ENCODE assay signal across 25 cellular contexts in genomic region chr18:49795612-49796552, GRCh38. TPM values are rescaled to one million over a fixed set of nuclear protein-coding genes. Genes with fewer than 3 reads are reported as not detected.
DNase-seq lines count a peak whose midpoint lies in the region; FAIRE-seq lines count a peak whose summit lies in the region.
"Had no signal": no experiment of that assay in that cellular context is flagged by ENCODE, and none has a peak within 500 bp of the region (broad histone marks: within the 10 kb centered on the region; RNA-seq: fewer than 3 reads in every experiment).

No MANE protein-coding gene starts in this region.

- CTCF ChIA-PET in activated CD4-positive, alpha-beta memory T cell treated with anti-CD3 and anti-CD28 coated beads, Interleukin-2, amount 10 ng/mL, durations not matched to agents 7 days and 5 days (lab: Charles Lee) = no interaction called here

- 90 to 93% (median 92%) methylated on average over 7 of the region's 7 CpGs for WGBS in small intestine, 3 donors

- H3K9me3 Mint-ChIP-seq in activated naive CD8-positive, alpha-beta T cell treated with anti-CD3 and anti-CD28 coated beads for 36 hours = no peaks in the 10 kb centered on the region
- H3K9me3 Mint-ChIP-seq in activated CD4-positive, alpha-beta memory T cell treated with anti-CD3 and anti-CD28 coated beads, Interleukin-2, amount 10 ng/mL, durations not matched to agents 7 days and 5 days = no peaks in the 10 kb centered on the region
- H3K9me3 Mint-ChIP-seq: stimulated activated naive B cell treated with anti-CD40 and anti-IgM and Interleukin-4, amounts not matched to agents 10 μg/mL and 1 μg/mL and 100 μg/mL, for 72 hours had no signal

- POLR2A ChIA-PET in activated CD4-positive, alpha-beta memory T cell treated with anti-CD3 and anti-CD28 coated beads, Interleukin-2, amount 10 ng/mL, durations not matched to agents 7 days and 5 days (lab: Charles Lee) = no interaction called here

- DNase-seq in DMS53 (lab: John Stamatoyannopoulos, UW) = peak; percentile 41
- DNase-seq in ELR (ENCODE audit: low read depth) = peak; percentile 34
- no peak for DNase-seq in activated naive CD8-positive, alpha-beta T cell treated with anti-CD3 and anti-CD28 coated beads for 36 hours
- no peak for DNase-seq in germinal center (ENCODE audit: low spot score)
- no peak for DNase-seq in small intestine
- DNase-seq in activated CD4-positive, alpha-beta memory T cell treated with anti-CD3 and anti-CD28 coated beads, Interleukin-2, amount 10 ng/mL, durations not matched to agents 7 days and 5 days = no peak
- DNase-seq: EL; glutamatergic neuron; Karpas-422; kidney; MV-4-11; NCI-H1436 treated with DMSO at 0.1 percent for 48 hours; NCI-H2107; NCI-H774; sigmoid colon; stimulated activated naive B cell treated with anti-CD40 and anti-IgM and Interleukin-4, amounts not matched to agents 10 μg/mL and 1 μg/mL and 100 μg/mL, for 72 hours; testis had no signal

- no peak overlapping the region for H3K4me3 ChIP-seq in small intestine (ENCODE audit: low read depth in 1 of 2, low read length in 2 of 2)
- H3K4me3 ChIP-seq: lung, sigmoid colon, testis had no signal

- no peaks in the 10 kb centered on the region for H3K4me1 ChIP-seq in small intestine (ENCODE audit: control insufficient read depth in 2 of 2, insufficient read depth in 1 of 2, low read depth in 1 of 2, low read length in 1 of 2)
- H3K4me1 ChIP-seq: sigmoid colon, testis had no signal

- peak overlapping the region; percentile 49 for H3K27ac Mint-ChIP-seq in activated naive CD8-positive, alpha-beta T cell treated with anti-CD3 and anti-CD28 coated beads for 36 hours
- no peak overlapping the region for H3K27ac Mint-ChIP-seq in activated CD4-positive, alpha-beta memory T cell treated with anti-CD3 and anti-CD28 coated beads, Interleukin-2, amount 10 ng/mL, durations not matched to agents 7 days and 5 days
- H3K27ac Mint-ChIP-seq: activated naive CD8-positive, alpha-beta T cell; CD14-positive monocyte; stimulated activated naive B cell treated with anti-CD40 and anti-IgM and Interleukin-4, amounts not matched to agents 10 μg/mL and 1 μg/mL and 100 μg/mL, for 72 hours had no signal

- no peak overlapping the region for H3K4me3 Mint-ChIP-seq in activated naive CD8-positive, alpha-beta T cell treated with anti-CD3 and anti-CD28 coated beads for 36 hours
- H3K4me3 Mint-ChIP-seq in activated CD4-positive, alpha-beta memory T cell treated with anti-CD3 and anti-CD28 coated beads, Interleukin-2, amount 10 ng/mL, durations not matched to agents 7 days and 5 days = no peak overlapping the region
- H3K4me3 Mint-ChIP-seq: activated naive CD8-positive, alpha-beta T cell; CD14-positive monocyte; stimulated activated naive B cell treated with anti-CD40 and anti-IgM and Interleukin-4, amounts not matched to agents 10 μg/mL and 1 μg/mL and 100 μg/mL, for 72 hours had no signal

- H3K27me3 ChIP-seq in small intestine (ENCODE audit: control insufficient read depth in 2 of 2, insufficient read depth in 2 of 2, low read length in 2 of 2) = no peaks in the 10 kb centered on the region
- H3K27me3 ChIP-seq: sigmoid colon, testis had no signal

- H3K27me3 Mint-ChIP-seq in activated naive CD8-positive, alpha-beta T cell treated with anti-CD3 and anti-CD28 coated beads for 36 hours = no peaks in the 10 kb centered on the region
- H3K27me3 Mint-ChIP-seq in activated CD4-positive, alpha-beta memory T cell treated with anti-CD3 and anti-CD28 coated beads, Interleukin-2, amount 10 ng/mL, durations not matched to agents 7 days and 5 days = no peaks in the 10 kb centered on the region
- H3K27me3 Mint-ChIP-seq: activated naive CD8-positive, alpha-beta T cell; brain; stimulated activated naive B cell treated with anti-CD40 and anti-IgM and Interleukin-4, amounts not matched to agents 10 μg/mL and 1 μg/mL and 100 μg/mL, for 72 hours had no signal

- peak; percentile 99 for FAIRE-seq in islet of Langerhans (lab: Jason Lieb, UNC)
- no peak for FAIRE-seq in small intestine (lab: Jason Lieb, UNC)
- FAIRE-seq: GM12891, kidney, TTC549 had no signal

- peaks cover 19% of the 10 kb centered on the region for H3K4me1 Mint-ChIP-seq in activated naive CD8-positive, alpha-beta T cell treated with anti-CD3 and anti-CD28 coated beads for 36 hours
- H3K4me1 Mint-ChIP-seq in activated CD4-positive, alpha-beta memory T cell treated with anti-CD3 and anti-CD28 coated beads, Interleukin-2, amount 10 ng/mL, durations not matched to agents 7 days and 5 days = peaks cover 16% of the 10 kb centered on the region
- H3K4me1 Mint-ChIP-seq: brain; CD14-positive monocyte; stimulated activated naive B cell treated with anti-CD40 and anti-IgM and Interleukin-4, amounts not matched to agents 10 μg/mL and 1 μg/mL and 100 μg/mL, for 72 hours had no signal

- H3K36me3 ChIP-seq in small intestine (ENCODE audit: control insufficient read depth in 2 of 2, insufficient read depth in 2 of 2, low read length in 2 of 2) = peaks cover 6% of the 10 kb centered on the region in 2 donors

- peaks cover 28% of the 10 kb centered on the region for H3K36me3 Mint-ChIP-seq in activated naive CD8-positive, alpha-beta T cell treated with anti-CD3 and anti-CD28 coated beads for 36 hours
- H3K36me3 Mint-ChIP-seq in activated CD4-positive, alpha-beta memory T cell treated with anti-CD3 and anti-CD28 coated beads, Interleukin-2, amount 10 ng/mL, durations not matched to agents 7 days and 5 days (ENCODE audit: low read depth) = peaks cover 68% of the 10 kb centered on the region

- no peak overlapping the region for H3K27ac ChIP-seq in small intestine (ENCODE audit: low read depth in 1 of 2, low read length in 1 of 2)
- H3K27ac ChIP-seq: RWPE1, sigmoid colon, testis had no signal

- no peaks in the 10 kb centered on the region for H3K9me3 ChIP-seq in small intestine (ENCODE audit: control insufficient read depth, low read depth)
- H3K9me3 ChIP-seq: sigmoid colon, testis had no signal

RNA-seq across cellular contexts. Expression of gene ACAA2, which starts 17.5 kb away (rescaled TPM):
- total RNA-seq in activated naive CD8-positive, alpha-beta T cell treated with anti-CD3 and anti-CD28 coated beads for 36 hours = 10 to 100 TPM; 76.3 to 80.3 TPM
- polyA plus RNA-seq in small intestine = 100 to 1,000 TPM; 117 to 397 (median 298) TPM
- total RNA-seq in activated CD4-positive, alpha-beta memory T cell treated with anti-CD3 and anti-CD28 coated beads, Interleukin-2, amount 10 ng/mL, durations not matched to agents 7 days and 5 days = 10 to 100 TPM; 86.8 to 93.1 TPM

Comparison
In these comparisons a context has a peak if more than half of its experiments do, and no peak if none do; other contexts are left out.
1. DNase-seq: peak in DMS53 (single experiment) and ELR (single experiment); none in activated naive CD8-positive, alpha-beta T cell treated with anti-CD3 and anti-CD28 coated beads for 36 hours (single experiment), germinal center (single experiment), small intestine (single experiment) and activated CD4-positive, alpha-beta memory T cell treated with anti-CD3 and anti-CD28 coated beads, Interleukin-2, amount 10 ng/mL, durations not matched to agents 7 days and 5 days (single experiment).